Comparison of ENCODE assay signal across 8 cellular contexts in the genomic region with DNA sequence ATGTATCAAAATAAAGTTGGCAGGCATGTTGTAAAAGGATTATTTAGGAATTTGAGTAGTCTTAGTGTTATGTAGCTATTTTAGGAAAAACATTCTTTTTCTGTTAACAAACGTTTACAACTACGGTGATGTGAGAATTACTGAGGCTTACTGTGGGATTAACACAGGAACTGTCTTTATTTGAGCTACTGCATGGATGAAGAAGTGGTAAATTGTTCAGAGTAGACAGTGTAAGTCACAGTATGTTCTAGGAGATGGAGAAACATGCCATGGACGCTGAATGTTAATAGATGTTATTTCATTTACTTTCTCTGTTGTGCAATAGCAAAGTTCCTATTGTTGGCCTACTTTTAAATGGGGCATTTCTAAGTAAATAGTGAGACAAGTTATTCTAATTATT. TPM values are rescaled to one million over a fixed set of nuclear protein-coding genes. Genes with fewer than 3 reads are reported as not detected.
DNase-seq lines count a peak whose midpoint lies in the region; ATAC-seq, FAIRE-seq and TF ChIP-seq lines count a peak whose summit lies in the region.

No MANE protein-coding gene starts in this region.

- DNase-seq in right atrium auricular region (ENCODE audit: low spot score) (no peak), cardiac septum (ENCODE audit: low spot score) (no peak), hepatocyte (ENCODE audit: low spot score) (peak; percentile 25), small intestine (peak; percentile 21), activated gamma-delta T cell treated with Interleukin-2 at 50 U/mL for 16 hours (no peak)
- no peak for DNase-seq in activated CD4-positive, alpha-beta memory T cell treated with anti-CD3 and anti-CD28 coated beads for 36 hours

- peaks cover 2% of the 10 kb centered on the region for H3K9me3 Mint-ChIP-seq in activated CD4-positive, alpha-beta memory T cell treated with anti-CD3 and anti-CD28 coated beads for 36 hours

- no peak for ATAC-seq in HG03135 (IDR thresholded peaks at IDR 0.05; ENCODE audit: unreplicated experiment)
- no peak for ATAC-seq in GM21723 (IDR thresholded peaks at IDR 0.05; ENCODE audit: unreplicated experiment)

- no peak for FAIRE-seq in small intestine (lab: Jason Lieb, UNC)

- CTCF ChIA-PET in activated CD4-positive, alpha-beta memory T cell treated with anti-CD3 and anti-CD28 coated beads for 36 hours (lab: Charles Lee): interaction anchor here (1.0 to 1.2 kb wide), 2 partner anchors 82 to 85 kb away, joined by 3 to 5 read pairs; no protein-coding TSS in a partner anchor

- H3K4me2 ChIP-seq in hepatocyte: peak overlapping the region; percentile 85

- H3K27me3 Mint-ChIP-seq in activated CD4-positive, alpha-beta memory T cell treated with anti-CD3 and anti-CD28 coated beads for 36 hours: no peaks in the 10 kb centered on the region

- H3K27ac Mint-ChIP-seq in activated CD4-positive, alpha-beta memory T cell treated with anti-CD3 and anti-CD28 coated beads for 36 hours: peak overlapping the region; percentile 95

- peaks cover 51% of the 10 kb centered on the region for H3K4me1 Mint-ChIP-seq in activated CD4-positive, alpha-beta memory T cell treated with anti-CD3 and anti-CD28 coated beads for 36 hours (ENCODE audit: low read depth)

- H4K20me1 ChIP-seq in hepatocyte (ENCODE audit: insufficient read depth, poor library complexity, severe bottlenecking): peaks cover 54% of the 10 kb centered on the region

- intact Hi-C loops in cardiac septum (cut with DNase I): no loop called here
- intact Hi-C loops in activated CD4-positive, alpha-beta memory T cell treated with anti-CD3 and anti-CD28 coated beads for 36 hours (cut with micrococcal nuclease): no loop called here

- H3K27ac ChIP-seq in right atrium auricular region (peak overlapping the region; percentile 96 to 98), hepatocyte (peak overlapping the region; percentile 91), small intestine (ENCODE audit: low read depth in 1 of 2, low read length in 1 of 2) (no peak overlapping the region)

- POLR2A ChIA-PET in activated CD4-positive, alpha-beta memory T cell treated with anti-CD3 and anti-CD28 coated beads for 36 hours (lab: Charles Lee): interaction anchor here (0.9 to 3.6 kb wide), 4 partner anchors 11 to 191 kb away, joined by 3 to 19 read pairs (median 6); a partner anchor contains a TSS

- TF ChIP-seq CTCF in right atrium auricular region (IDR thresholded peaks at IDR 0.05) (no peak), hepatocyte (IDR thresholded peaks at IDR 0.05; ENCODE audit: poor library complexity) (no peak)

- peak overlapping the region; percentile 96 to 97 for H3K4me3 ChIP-seq in right atrium auricular region
- H3K4me3 ChIP-seq in hepatocyte: peak overlapping the region; percentile 97
- H3K4me3 ChIP-seq in small intestine (ENCODE audit: low read depth in 1 of 2, low read length in 2 of 2): peak overlapping the region in 1 of 2 donors; percentile 93

- no peaks in the 10 kb centered on the region for H3K27me3 ChIP-seq in right atrium auricular region
- H3K27me3 ChIP-seq in hepatocyte: no peaks in the 10 kb centered on the region
- H3K27me3 ChIP-seq in small intestine (ENCODE audit: control insufficient read depth in 2 of 2, insufficient read depth in 2 of 2, low read length in 2 of 2): no peaks in the 10 kb centered on the region

- no peaks in the 10 kb centered on the region for H3K9me2 ChIP-seq in hepatocyte (replicated peaks; ENCODE audit: insufficient read depth)

- H3K36me3 ChIP-seq in right atrium auricular region (no peaks in the 10 kb centered on the region), hepatocyte (replicated peaks; ENCODE audit: insufficient read depth, low read depth) (no peaks in the 10 kb centered on the region), small intestine (ENCODE audit: control insufficient read depth in 2 of 2, insufficient read depth in 2 of 2, low read length in 2 of 2) (no peaks in the 10 kb centered on the region)

- H3K9me3 ChIP-seq in right atrium auricular region (no peaks in the 10 kb centered on the region), hepatocyte (ENCODE audit: low read depth) (no peaks in the 10 kb centered on the region), small intestine (ENCODE audit: control insufficient read depth, low read depth) (no peaks in the 10 kb centered on the region)

- H3K4me1 ChIP-seq in right atrium auricular region: peaks cover 0 to 39% of the 10 kb centered on the region in 2 donors
- peaks cover 6% of the 10 kb centered on the region for H3K4me1 ChIP-seq in hepatocyte (ENCODE audit: insufficient read depth)
- no peaks in the 10 kb centered on the region for H3K4me1 ChIP-seq in small intestine (ENCODE audit: control insufficient read depth in 2 of 2, insufficient read depth in 1 of 2, low read depth in 1 of 2, low read length in 1 of 2)

- H3K36me3 Mint-ChIP-seq in activated CD4-positive, alpha-beta memory T cell treated with anti-CD3 and anti-CD28 coated beads for 36 hours: peaks cover 6% of the 10 kb centered on the region

- no peak overlapping the region for H2AFZ ChIP-seq in hepatocyte

- WGBS in hepatocyte (ENCODE audit: low lambda C conversion rate, missing lambda C conversion rate): 0% methylated on average over 3 of the region's 3 CpGs
- 0 to 1% (median 1%) methylated on average over 3 of the region's 3 CpGs for WGBS in small intestine, 3 donors

- H3K79me2 ChIP-seq in hepatocyte: peaks cover 61% of the 10 kb centered on the region

- H3K4me3 Mint-ChIP-seq in activated CD4-positive, alpha-beta memory T cell treated with anti-CD3 and anti-CD28 coated beads for 36 hours: peak overlapping the region; percentile 88

RNA-seq across cellular contexts. Expression of a gene that starts 1.7 kb away (rescaled TPM):
- total RNA-seq in right atrium auricular region (10 to 100 TPM; 21.4 to 38.6 TPM), cardiac septum (68.4 TPM), hepatocyte (48.1 and 49.1 TPM in 2 replicates)
- 10 to 100 TPM; 41.6 to 45.2 TPM for total RNA-seq in activated CD4-positive, alpha-beta memory T cell treated with anti-CD3 and anti-CD28 coated beads for 36 hours
- polyA plus RNA-seq in hepatocyte (36.0 and 39.1 TPM in 2 replicates), small intestine (10 to 100 TPM; 24.3 to 29.7 (median 27.1) TPM)

Comparison
In these comparisons a context has a peak if more than half of its experiments do, and no peak if none do; other contexts are left out.
1. DNase-seq: peak in hepatocyte (single experiment) and small intestine (single experiment); none in right atrium auricular region (single experiment), cardiac septum (single experiment), activated CD4-positive, alpha-beta memory T cell treated with anti-CD3 and anti-CD28 coated beads for 36 hours (single experiment) and activated gamma-delta T cell treated with Interleukin-2 at 50 U/mL for 16 hours (single experiment).
2. H3K27ac ChIP-seq: peak in right atrium auricular region (2 of 2) and hepatocyte (single experiment); none in small intestine (0 of 2).